Comparison of ENCODE assay signal across 13 cellular contexts in genomic region chr3:155231792-155232191, GRCh38.
A peak's percentile ranks its signal among the peaks of the same experiment; 100 is the strongest.
DNase-seq lines count a peak whose midpoint lies in the region; ATAC-seq and TF ChIP-seq lines count a peak whose summit lies in the region.
"Had no signal": no experiment of that assay in that cellular context is flagged by ENCODE, and none has a peak within 500 bp of the region (broad histone marks: within the 10 kb centered on the region; RNA-seq: fewer than 3 reads in every experiment).

No MANE protein-coding gene starts in this region.

- POLR2A ChIA-PET in GM10248 (lab: Yijun Ruan, JAX): no interaction called here

- peak overlapping the region; percentile 87 for H3K27ac ChIP-seq in C4-2B
- peak overlapping the region; percentile 74 to 97 (median 80) for H3K27ac ChIP-seq in gastroesophageal sphincter
- H3K27ac ChIP-seq: uterus had no signal

- no peak for DNase-seq in activated T-cell treated with anti-CD3 and anti-CD28 coated beads for 4 hours
- no peak for DNase-seq in GM10248 (ENCODE audit: extremely low spot score)
- DNase-seq in NCI-H2196 (lab: John Stamatoyannopoulos, UW; ENCODE audit: unreplicated experiment): no peak
- DNase-seq in NCI-H1048 (lab: John Stamatoyannopoulos, UW): no peak
- DNase-seq: activated CD8-positive, alpha-beta memory T cell treated with anti-CD3 and anti-CD28 coated beads, Interleukin-2, amount 50 U/mL, for 48 hours; cerebellar nuclear complex; hypothalamus had no signal

- no peaks in the 10 kb centered on the region for H3K9me3 ChIP-seq in gastroesophageal sphincter
- H3K9me3 ChIP-seq: uterus had no signal

- H3K4me3 ChIP-seq in gastroesophageal sphincter: no peak overlapping the region
- H3K4me3 ChIP-seq: lung, uterus had no signal

- CTCF ChIA-PET in GM10248 (lab: Yijun Ruan, JAX): no interaction called here

- H3K36me3 ChIP-seq in gastroesophageal sphincter: no peaks in the 10 kb centered on the region
- H3K36me3 ChIP-seq: uterus had no signal

- TF ChIP-seq POLR2A in gastroesophageal sphincter (IDR thresholded peaks at IDR 0.05): no peak

- WGBS in gastroesophageal sphincter (ENCODE audit: low coverage in 1 of 2), 2 donors: 100% methylated on average over 2 of the region's 2 CpGs

- H3K4me1 ChIP-seq in gastroesophageal sphincter: peaks cover 9 to 29% (median 12%) of the 10 kb centered on the region in 3 donors
- H3K4me1 ChIP-seq: uterus had no signal

- ATAC-seq in GM21447 (IDR thresholded peaks at IDR 0.05; ENCODE audit: unreplicated experiment) (peak; percentile 68), HG03354 (IDR thresholded peaks at IDR 0.05; ENCODE audit: poor library complexity, severe bottlenecking, unreplicated experiment) (peak; percentile 81), gastroesophageal sphincter (no peak)

- no peaks in the 10 kb centered on the region for H3K27me3 ChIP-seq in gastroesophageal sphincter
- H3K27me3 ChIP-seq: uterus had no signal

- TF ChIP-seq CTCF in C4-2B (conservative IDR thresholded peaks at IDR 0.05) (no peak), gastroesophageal sphincter (IDR thresholded peaks at IDR 0.05) (no peak), GM10248 (IDR thresholded peaks at IDR 0.05; ENCODE audit: control extremely low read depth, extremely low read depth, low read depth, missing control alignments) (no peak)

- no peak for TF ChIP-seq EP300 in gastroesophageal sphincter (IDR thresholded peaks at IDR 0.05)
